Comparison of ENCODE assay signal across 8 cellular contexts in the genomic region with DNA sequence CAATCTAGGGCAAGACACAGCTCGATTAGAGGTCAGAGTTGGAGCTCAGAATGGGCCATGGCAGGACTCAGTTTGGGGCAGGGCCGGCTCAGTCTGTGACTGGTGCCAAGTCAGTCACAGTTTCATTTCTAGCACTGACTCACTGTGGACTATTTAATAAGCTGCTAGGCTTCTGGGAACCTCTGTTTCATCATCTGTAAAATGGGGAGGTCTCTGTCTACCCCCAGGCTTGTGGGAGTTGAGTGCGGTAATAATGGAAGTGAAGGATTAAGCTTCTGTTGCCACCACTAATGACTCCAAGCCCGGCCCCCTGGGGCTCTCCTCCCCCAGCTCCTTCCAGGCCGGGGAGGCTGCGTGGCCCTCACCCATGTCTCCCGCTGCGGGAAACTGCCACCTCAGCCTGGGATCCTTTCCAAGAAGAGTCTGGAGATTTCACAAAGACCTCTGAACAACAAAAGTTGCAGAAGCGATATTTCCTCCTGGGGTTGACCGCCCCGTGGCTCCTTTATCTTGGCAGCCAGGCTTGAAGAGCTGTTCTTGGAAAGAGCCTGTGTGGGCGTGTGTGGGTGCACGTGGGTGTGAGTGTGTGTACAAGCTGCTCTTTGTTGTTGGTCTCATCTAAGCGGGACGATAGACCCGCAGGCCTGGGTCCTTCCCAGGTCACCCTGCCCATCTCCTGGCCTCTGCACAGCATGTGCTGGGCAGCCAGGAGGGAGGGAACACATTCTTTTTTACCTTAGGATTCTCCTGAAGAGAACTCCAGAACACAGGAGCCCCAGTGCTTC. TPM values are rescaled to one million over a fixed set of nuclear protein-coding genes. Genes with fewer than 3 reads are reported as not detected.
DNase-seq lines count a peak whose midpoint lies in the region; ATAC-seq, FAIRE-seq and TF ChIP-seq lines count a peak whose summit lies in the region.

No MANE protein-coding gene starts in this region.

- no peak for DNase-seq in GM18507 (ENCODE audit: extremely low spot score, insufficient read length, low read depth)
- peak; percentile 58 to 67 for DNase-seq in activated T-cell treated with anti-CD3 and anti-CD28 coated beads, Interleukin-2, amount 50 U/mL, for 48 hours
- DNase-seq in iris pigment epithelial cell (ENCODE audit: low read depth): peak; percentile 89
- peak; percentile 71 to 75 for DNase-seq in upper lobe of left lung
- no peak for DNase-seq in NCI-H2171 (lab: John Stamatoyannopoulos, UW)
- no peak for DNase-seq in T-helper 9 cell
- DNase-seq in NCI-H2227 (lab: John Stamatoyannopoulos, UW; ENCODE audit: unreplicated experiment): no peak

- H3K9me3 ChIP-seq in upper lobe of left lung: no peaks in the 10 kb centered on the region

- 13 to 14% methylated on average over 10 to 16 of the region's 16 CpGs for WGBS in upper lobe of left lung, 2 donors

- FAIRE-seq in GM18507 (lab: Jason Lieb, UNC): peak; percentile 71

- H3K27me3 ChIP-seq in upper lobe of left lung: no peaks in the 10 kb centered on the region

- H3K27ac ChIP-seq in upper lobe of left lung: peak overlapping the region in 2 of 4 donors; percentile 23 to 56

- H3K4me3 ChIP-seq in upper lobe of left lung: no peak overlapping the region

- H3K36me3 ChIP-seq in upper lobe of left lung: no peaks in the 10 kb centered on the region

- no peak for TF ChIP-seq CTCF in upper lobe of left lung (IDR thresholded peaks at IDR 0.05)

- no peak for TF ChIP-seq EP300 in upper lobe of left lung (IDR thresholded peaks at IDR 0.05)

- no peak for TF ChIP-seq POLR2A in upper lobe of left lung (IDR thresholded peaks at IDR 0.05)

- H3K4me1 ChIP-seq in upper lobe of left lung: peaks cover 4 to 20% (median 14%) of the 10 kb centered on the region in 4 donors

- ATAC-seq in HG03442 (IDR thresholded peaks at IDR 0.05; ENCODE audit: unreplicated experiment) (peak; percentile 72), upper lobe of left lung (ENCODE audit: low FRiP score in 2 of 2) (peak; percentile 11 to 74)

RNA-seq across cellular contexts. Expression of gene KNCN, which starts 29.1 kb away (rescaled TPM):
- total RNA-seq in upper lobe of left lung: not detected

RNA-seq across cellular contexts. Expression of gene DMBX1, which starts 32.7 kb away (rescaled TPM):
- not detected for total RNA-seq in upper lobe of left lung

Comparison
In these comparisons a context has a peak if more than half of its experiments do, and no peak if none do; other contexts are left out.
1. DNase-seq: peak in activated T-cell treated with anti-CD3 and anti-CD28 coated beads, Interleukin-2, amount 50 U/mL, for 48 hours (2 of 2), iris pigment epithelial cell (single experiment) and upper lobe of left lung (2 of 2); none in GM18507 (single experiment), NCI-H2171 (single experiment), T-helper 9 cell (single experiment) and NCI-H2227 (single experiment).